ENCODE assay signal across 18 cellular contexts in genomic region chr16:2811703-2812471, GRCh38. TPM values are rescaled to one million over a fixed set of nuclear protein-coding genes. Genes with fewer than 3 reads are reported as not detected.
DNase-seq lines count a peak whose midpoint lies in the region; ATAC-seq and TF ChIP-seq lines count a peak whose summit lies in the region.
"Had no signal": no experiment of that assay in that cellular context is flagged by ENCODE, and none has a peak within 500 bp of the region (broad histone marks: within the 10 kb centered on the region; RNA-seq: fewer than 3 reads in every experiment).

No MANE protein-coding gene starts in this region.

- WGBS in heart left ventricle, 4 donors = 25 to 61% (median 58%) methylated on average over 2 to 15 of the region's 15 CpGs

- H3K27ac ChIP-seq in heart left ventricle = no peak overlapping the region
- H3K27ac ChIP-seq: epithelial cell of prostate, neutrophil, SJSA1, tibial nerve had no signal

- no peak overlapping the region for H3K4me3 ChIP-seq in heart left ventricle
- H3K4me3 ChIP-seq: SJSA1, tibial nerve had no signal

- intact Hi-C loops in Right ventricle myocardium superior (cut with DNase I) (no loop called here), heart left ventricle (cut with DNase I) (no loop called here)

- TF ChIP-seq CTCF in heart left ventricle (IDR thresholded peaks at IDR 0.05) = no peak

- peaks cover 0 to 9% (median 0%) of the 10 kb centered on the region in 12 donors for H3K4me1 ChIP-seq in heart left ventricle
- H3K4me1 ChIP-seq: SJSA1, tibial nerve had no signal

- peaks cover 0 to 44% (median 9%) of the 10 kb centered on the region in 9 donors for H3K27me3 ChIP-seq in heart left ventricle

- DNase-seq in Right ventricle myocardium superior (peak; percentile 15), heart left ventricle (no peak), islet precursor cell (peak; percentile 51), LoVo (ENCODE audit: low spot score) (no peak)
- DNase-seq: activated T-cell treated with anti-CD3 and anti-CD28 coated beads, Interleukin-2, amount 50 U/mL, for 4 hours; COR-L47; NCI-H1092 treated with DMSO at 0.1 percent for 48 hours; right cardiac atrium; stimulated activated CD4-positive, alpha-beta T cell treated with anti-CD3 and anti-CD28 coated beads, Interleukin-4, amount 100 ng/mL, for 24 hours; T1000 had no signal

- ATAC-seq in Right ventricle myocardium superior (ENCODE audit: poor library complexity) = peak; percentile 46
- ATAC-seq in heart left ventricle = no peak
- ATAC-seq in HG02678 (IDR thresholded peaks at IDR 0.05; ENCODE audit: unreplicated experiment) = no peak
- no peak for ATAC-seq in GM21737 (IDR thresholded peaks at IDR 0.05; ENCODE audit: unreplicated experiment)
- ATAC-seq: activated T-cell treated with anti-CD3 and anti-CD28 coated beads, Interleukin-2, amount 50 U/mL, for 4 hours had no signal

- H3K36me3 ChIP-seq in heart left ventricle = no peaks in the 10 kb centered on the region
- H3K36me3 ChIP-seq: neutrophil, SJSA1, tibial nerve had no signal

- TF ChIP-seq POLR2A in heart left ventricle (IDR thresholded peaks at IDR 0.05) = no peak

- peaks cover 0 to 7% (median 0%) of the 10 kb centered on the region in 12 donors for H3K9me3 ChIP-seq in heart left ventricle
- H3K9me3 ChIP-seq: neutrophil, SJSA1 had no signal

RNA-seq across cellular contexts. Expression of gene PRSS21, which starts 5.2 kb away (rescaled TPM):
- not detected for total RNA-seq in Right ventricle myocardium superior
- total RNA-seq in heart left ventricle = not detected
- not detected for polyA plus RNA-seq in heart left ventricle
- total RNA-seq: glomerular endothelial cell, right cardiac atrium, SJSA1, tibial nerve had no signal
- polyA plus RNA-seq: right cardiac atrium had no signal

RNA-seq across cellular contexts. Expression of gene PRSS41, which starts 13.6 kb away (rescaled TPM):
- total RNA-seq in Right ventricle myocardium superior = not detected
- total RNA-seq in heart left ventricle = not detected
- not detected for polyA plus RNA-seq in heart left ventricle
- total RNA-seq: activated T-cell treated with anti-CD3 and anti-CD28 coated beads, Interleukin-2, amount 50 U/mL, for 4 hours; glomerular endothelial cell; right cardiac atrium; SJSA1; tibial nerve had no signal
- polyA plus RNA-seq: AG04450, right cardiac atrium had no signal

RNA-seq across cellular contexts. Expression of gene ZG16B, which starts 18.2 kb away (rescaled TPM):
- total RNA-seq in Right ventricle myocardium superior (not detected), heart left ventricle (1 to 10 TPM in 1 of 9 donors, under 1 TPM in 1, not detected in 7; 0.50 to 3.0 TPM)
- not detected for polyA plus RNA-seq in heart left ventricle
- total RNA-seq: tibial nerve had no signal
- polyA plus RNA-seq: right cardiac atrium had no signal

RNA-seq across cellular contexts. Expression of gene PRSS33, which starts 24.5 kb away (rescaled TPM):
- total RNA-seq in Right ventricle myocardium superior (not detected), heart left ventricle (not detected)
- not detected for polyA plus RNA-seq in heart left ventricle
- total RNA-seq: glomerular endothelial cell, right cardiac atrium, SJSA1, tibial nerve had no signal
- polyA plus RNA-seq: AG04450, right cardiac atrium had no signal

RNA-seq across cellular contexts. Expression of gene ELOB, which starts 34.8 kb away (rescaled TPM):
- total RNA-seq in Right ventricle myocardium superior = 299 TPM
- 1,000 to 10,000 TPM in 1 of 9 donors, 100 to 1,000 TPM in 8; 213 to 1,067 (median 294) TPM for total RNA-seq in heart left ventricle
- 100 to 1,000 TPM; 462 to 926 TPM for polyA plus RNA-seq in heart left ventricle

Comparison
In these comparisons a context has a peak if more than half of its experiments do, and no peak if none do; other contexts are left out.
1. DNase-seq: peak in Right ventricle myocardium superior (single experiment) and islet precursor cell (single experiment); none in heart left ventricle (0 of 5) and LoVo (single experiment).